1 cellular context compared by ENCODE assay signal in the genomic region with DNA sequence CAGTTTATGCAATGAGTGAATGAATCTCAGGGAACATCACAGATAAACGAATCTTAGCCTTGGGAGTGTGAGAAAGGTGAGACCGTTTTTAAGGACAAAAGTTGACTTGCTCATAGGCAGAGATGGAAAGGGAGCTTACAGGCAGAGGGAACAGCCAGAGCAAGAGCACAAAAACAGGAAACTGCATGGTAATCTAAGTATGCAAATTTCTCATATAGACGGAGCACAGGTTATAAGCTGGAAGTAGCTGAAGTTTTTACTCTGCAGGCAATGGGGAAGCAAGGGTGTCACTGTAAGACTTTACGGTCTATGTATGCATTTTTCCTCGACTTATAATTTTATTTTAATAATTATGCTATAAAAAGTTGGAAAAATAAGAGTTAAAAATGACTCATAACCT.
TF ChIP-seq lines count a peak whose summit lies in the region.

No MANE protein-coding gene starts in this region.

TF ChIP-seq in HepG2, 621 proteins besides CTCF, POLR2A, EP300 and RAD21:
- TF ChIP-seq NR3C1 (CRISPR knock-in tag; IDR thresholded peaks at IDR 0.05) (no peak), REPIN1 (CRISPR knock-in tag; IDR thresholded peaks at IDR 0.05; ENCODE audit: borderline replicate concordance, low read depth) (no peak), MAZ (IDR thresholded peaks at IDR 0.05; ENCODE audit: borderline replicate concordance, low read depth, low read length) (no peak), MAZ (CRISPR knock-in tag; IDR thresholded peaks at IDR 0.05; ENCODE audit: low read depth) (no peak)
- TF ChIP-seq, protein P1, sequence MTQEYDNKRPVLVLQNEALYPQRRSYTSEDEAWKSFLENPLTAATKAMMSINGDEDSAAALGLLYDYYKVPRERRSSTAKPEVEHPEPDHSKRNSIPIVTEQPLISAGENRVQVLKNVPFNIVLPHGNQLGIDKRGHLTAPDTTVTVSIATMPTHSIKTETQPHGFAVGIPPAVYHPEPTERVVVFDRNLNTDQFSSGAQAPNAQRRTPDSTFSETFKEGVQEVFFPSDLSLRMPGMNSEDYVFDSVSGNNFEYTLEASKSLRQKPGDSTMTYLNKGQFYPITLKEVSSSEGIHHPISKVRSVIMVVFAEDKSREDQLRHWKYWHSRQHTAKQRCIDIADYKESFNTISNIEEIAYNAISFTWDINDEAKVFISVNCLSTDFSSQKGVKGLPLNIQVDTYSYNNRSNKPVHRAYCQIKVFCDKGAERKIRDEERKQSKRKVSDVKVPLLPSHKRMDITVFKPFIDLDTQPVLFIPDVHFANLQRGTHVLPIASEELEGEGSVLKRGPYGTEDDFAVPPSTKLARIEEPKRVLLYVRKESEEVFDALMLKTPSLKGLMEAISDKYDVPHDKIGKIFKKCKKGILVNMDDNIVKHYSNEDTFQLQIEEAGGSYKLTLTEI (CRISPR knock-in tag; conservative IDR thresholded peaks at IDR 0.05) = no peak
